In genomic region chr10:49903829-49904228, GRCh38 we compare ENCODE assay signal across 7 cellular contexts. TPM values are rescaled to one million over a fixed set of nuclear protein-coding genes. Genes with fewer than 3 reads are reported as not detected.
DNase-seq lines count a peak whose midpoint lies in the region; ATAC-seq, FAIRE-seq and TF ChIP-seq lines count a peak whose summit lies in the region.
"Not testable (repeated sequence)": the region's sequence is repeated elsewhere in the genome, so short reads cannot be mapped to it uniquely, and the experiment has no call there.

No MANE protein-coding gene starts in this region.

- not testable (repeated sequence) for TF ChIP-seq CTCF in HEK293 (tag by site-specific recombination; IDR thresholded peaks at IDR 0.05); PC-3 (conservative IDR thresholded peaks at IDR 0.05; ENCODE audit: low read depth, low read length); foreskin keratinocyte (conservative IDR thresholded peaks at IDR 0.05); HepG2 (CRISPR knock-in tag; IDR thresholded peaks at IDR 0.05)

- TF ChIP-seq POLR2A in HepG2 (IDR thresholded peaks at IDR 0.05; ENCODE audit: insufficient read depth in 1 of 2, low read depth in 2 of 2, low read length in 2 of 2), result not testable (repeated sequence)

- 94% methylated on average over 3 of the region's 3 CpGs for WGBS in HepG2 (ENCODE audit: low lambda C conversion rate)

- not testable (repeated sequence) for TF ChIP-seq EP300 in HepG2 (IDR thresholded peaks at IDR 0.05; ENCODE audit: low read depth in 2 of 2, low read length in 2 of 2); HepG2 (CRISPR knock-in tag; IDR thresholded peaks at IDR 0.05; ENCODE audit: borderline replicate concordance)

- H3K9ac ChIP-seq in PC-3 (ENCODE audit: low read length); HepG2 (ENCODE audit: insufficient read depth, low read depth, low read length): not testable (repeated sequence)

- not testable (repeated sequence) for H2AFZ ChIP-seq in PC-3 (ENCODE audit: low read length); HepG2 (ENCODE audit: low read length)

- H3K4me3 ChIP-seq in HEK293 (ENCODE audit: low read depth, low read length); PC-3 (ENCODE audit: low read length); HepG2 (replicated peaks in 1 of 3; ENCODE audit: insufficient read depth in 1 of 3, low read depth in 2 of 3, low read length in 3 of 3): not testable (repeated sequence)

- DNase-seq in DMS79 (lab: John Stamatoyannopoulos, UW), result peak; percentile 1
- peak; percentile 4 for DNase-seq in LHCN-M2 (ENCODE audit: low read depth)
- peak; percentile 37 for DNase-seq in PC-3
- DNase-seq in amniotic epithelial cell (ENCODE audit: low read depth), result peak; percentile 15
- peak in 1 of 2 donors; percentile 11 for DNase-seq in foreskin keratinocyte
- DNase-seq in HepG2 (ENCODE audit: low spot score), result not testable (repeated sequence)

- not testable (repeated sequence) for H3K9me3 ChIP-seq in HEK293 (ENCODE audit: control insufficient read depth, insufficient read depth, low read depth, low read length); PC-3 (ENCODE audit: low read length); HepG2 (ENCODE audit: low read length)

- H3K36me3 ChIP-seq in HEK293 (ENCODE audit: control insufficient read depth in 2 of 2, insufficient read depth in 1 of 2, low read length in 2 of 2); PC-3 (ENCODE audit: low read depth, low read length); HepG2 (replicated peaks in 1 of 2; ENCODE audit: control insufficient read depth in 1 of 2, insufficient read depth in 2 of 2, low read length in 2 of 2): not testable (repeated sequence)

- not testable (repeated sequence) for H3F3A ChIP-seq in PC-3 (ENCODE audit: low read length, unreplicated experiment)

- not testable (repeated sequence) for FAIRE-seq in HepG2 (lab: Jason Lieb, UNC)

- H4K20me1 ChIP-seq in PC-3 (ENCODE audit: low read length); HepG2 (ENCODE audit: insufficient read depth, low read length): not testable (repeated sequence)

- not testable (repeated sequence) for H3K79me2 ChIP-seq in PC-3 (ENCODE audit: low read length); HepG2 (ENCODE audit: insufficient read depth, low read length)

- peak; percentile 56 for ATAC-seq in PC-3
- peak; percentile 49 for ATAC-seq in foreskin keratinocyte
- ATAC-seq in HepG2, result not testable (repeated sequence)

- intact Hi-C loops in PC-3 (cut with micrococcal nuclease); HepG2 (cut with micrococcal nuclease; ENCODE audit: unreplicated experiment): not testable (repeated sequence)

- not testable (repeated sequence) for BruUV-seq in PC-3 (replicated peaks; lab: Mats Ljungman, UMichigan); HepG2 (replicated peaks; lab: Mats Ljungman, UMichigan)

- H3K4me2 ChIP-seq in PC-3 (ENCODE audit: low read length); HepG2 (ENCODE audit: low read depth, low read length): not testable (repeated sequence)

- not testable (repeated sequence) for H3K27me3 ChIP-seq in PC-3 (ENCODE audit: low read length); foreskin keratinocyte; HepG2 (ENCODE audit: control insufficient read depth in 1 of 2, insufficient read depth in 2 of 2, low read length in 2 of 2)

- H3K4me1 ChIP-seq in HEK293 (ENCODE audit: control insufficient read depth, insufficient read depth, low read length); PC-3 (ENCODE audit: insufficient read depth, low read length); foreskin keratinocyte; HepG2 (ENCODE audit: insufficient read depth, low read length): not testable (repeated sequence)

- not testable (repeated sequence) for H3K27ac ChIP-seq in HEK293 (ENCODE audit: extremely low read depth, low read depth, low read length); PC-3 (ENCODE audit: low read length); foreskin keratinocyte; HepG2 (ENCODE audit: extremely low read length, insufficient read depth, low read length)

- not testable (repeated sequence) for TF ChIP-seq RAD21 in HepG2 (CRISPR knock-in tag; IDR thresholded peaks at IDR 0.05)

- in situ Hi-C loops in HepG2 (cut with HindIII; ENCODE audit: extremely low pct_ligation_motif_present, low pct_unique_long_range_greater_than_20kb), result not testable (repeated sequence)

- POLR2A ChIA-PET in HEK293 (lab: Yijun Ruan, JAX); PC-3 (lab: Charles Lee; ENCODE audit: unreplicated experiment); HepG2 (lab: Yijun Ruan, JAX): not testable (repeated sequence)

- not testable (repeated sequence) for H3K9me2 ChIP-seq in PC-3 (replicated peaks; ENCODE audit: low read length)

- CTCF ChIA-PET in HEK293 (lab: Yijun Ruan, JAX); PC-3 (lab: Charles Lee); HepG2 (lab: Yijun Ruan, JAX; ENCODE audit: low intra/inter-chr PET ratio, low total read pairs): not testable (repeated sequence)

TF ChIP-seq in HepG2, 621 proteins besides CTCF, POLR2A, EP300 and RAD21 (continues in another document):
- TF ChIP-seq ATF7 (IDR thresholded peaks at IDR 0.05), result peak; percentile 85
- not testable (repeated sequence) for TF ChIP-seq ATF7 (CRISPR knock-in tag; IDR thresholded peaks at IDR 0.05)

RNA-seq across cellular contexts. Expression of gene PARG, which starts 38.0 kb away (rescaled TPM):
- total RNA-seq in LHCN-M2 (2014; rRNA removed) (22.8 and 23.1 TPM in 2 replicates), PC-3 (2014; rRNA removed) (85.4 and 89.7 TPM in 2 replicates), foreskin keratinocyte (24.2 and 26.0 TPM in 2 replicates), HepG2 (2016; rRNA removed; fragmentation: Illumina TruSeq; extraction: Trizol) (36.8 and 37.2 TPM in 2 replicates)
- 7.4 TPM for polyA plus RNA-seq in LHCN-M2 (2012)
- polyA plus RNA-seq in foreskin keratinocyte (5.2 and 6.4 TPM in 2 replicates), HepG2 (2011; rRNA removed) (11.4 and 12.4 TPM in 2 replicates)
- total RNA-seq in HepG2 (2016; cell fraction: cytosol; rRNA removed; fragmentation: Illumina TruSeq; extraction: Trizol; ENCODE audit: low read depth), result 31.6 and 33.2 TPM in 2 replicates
- 36.3 and 38.1 TPM in 2 replicates for total RNA-seq in HepG2 (2016; cell fraction: insoluble cytoplasmic fraction; rRNA removed; fragmentation: Illumina TruSeq; extraction: Trizol)
- 30.4 and 32.8 TPM in 2 replicates for total RNA-seq in HepG2 (2016; cell fraction: membrane; rRNA removed; fragmentation: Illumina TruSeq; extraction: Trizol)
- total RNA-seq in HepG2 (2016; cell fraction: nucleus; rRNA removed; fragmentation: Illumina TruSeq; extraction: Trizol), result 55.9 and 64.5 TPM in 2 replicates
- 6.7 and 8.1 TPM in 2 replicates for polyA plus RNA-seq in HepG2 (2011; cell fraction: cytosol; rRNA removed)
- polyA plus RNA-seq in HepG2 (2011; cell fraction: nucleus; rRNA removed), result 15.9 and 16.6 TPM in 2 replicates
- polyA plus RNA-seq in HepG2 (2012), result 12.5 and 12.6 TPM in 2 replicates
- 0.85 and 0.93 TPM in 2 replicates for polyA plus RNA-seq in HepG2 (2016; cell fraction: cytosol; fragmentation: Illumina TruSeq; extraction: Trizol; ENCODE audit: low read depth)
- polyA plus RNA-seq in HepG2 (2016; cell fraction: insoluble cytoplasmic fraction; fragmentation: Illumina TruSeq; extraction: Trizol; ENCODE audit: low read depth), result 23.2 and 24.9 TPM in 2 replicates
- polyA plus RNA-seq in HepG2 (2016; cell fraction: membrane; fragmentation: Illumina TruSeq; extraction: Trizol; ENCODE audit: low read depth), result 2.9 TPM in 2 replicates
- 25.3 and 27.2 TPM in 2 replicates for polyA plus RNA-seq in HepG2 (2016; cell fraction: nucleus; fragmentation: Illumina TruSeq; extraction: Trizol; ENCODE audit: insufficient read depth, low read depth)
- 15.7 and 33.8 TPM in 2 replicates for polyA minus RNA-seq in HepG2 (2011; rRNA and poly(A)+ RNA removed; ENCODE audit: low replicate concordance)
- 16.3 and 18.3 TPM in 2 replicates for polyA minus RNA-seq in HepG2 (2011; cell fraction: cytosol; rRNA and poly(A)+ RNA removed)
- polyA minus RNA-seq in HepG2 (2011; cell fraction: nucleus; rRNA and poly(A)+ RNA removed), result 110 and 121 TPM in 2 replicates

RNA-seq across cellular contexts. Expression of gene TIMM23B, which starts 38.0 kb away (rescaled TPM):
- total RNA-seq in LHCN-M2 (2014; rRNA removed) (14.4 and 14.8 TPM in 2 replicates), PC-3 (2014; rRNA removed) (48.6 and 53.4 TPM in 2 replicates), foreskin keratinocyte (10.8 and 11.5 TPM in 2 replicates), HepG2 (2016; rRNA removed; fragmentation: Illumina TruSeq; extraction: Trizol) (9.6 and 13.0 TPM in 2 replicates)
- polyA plus RNA-seq in LHCN-M2 (2012), result 8.5 TPM
- polyA plus RNA-seq in foreskin keratinocyte (5.1 and 5.5 TPM in 2 replicates), HepG2 (2011; rRNA removed) (10.8 and 12.5 TPM in 2 replicates)
- 6.2 and 7.5 TPM in 2 replicates for total RNA-seq in HepG2 (2016; cell fraction: cytosol; rRNA removed; fragmentation: Illumina TruSeq; extraction: Trizol; ENCODE audit: low read depth)
- 10.8 and 13.0 TPM in 2 replicates for total RNA-seq in HepG2 (2016; cell fraction: insoluble cytoplasmic fraction; rRNA removed; fragmentation: Illumina TruSeq; extraction: Trizol)
- total RNA-seq in HepG2 (2016; cell fraction: membrane; rRNA removed; fragmentation: Illumina TruSeq; extraction: Trizol), result 6.6 and 7.8 TPM in 2 replicates
- 24.6 and 25.8 TPM in 2 replicates for total RNA-seq in HepG2 (2016; cell fraction: nucleus; rRNA removed; fragmentation: Illumina TruSeq; extraction: Trizol)
- polyA plus RNA-seq in HepG2 (2011; cell fraction: cytosol; rRNA removed), result 4.7 and 7.2 TPM in 2 replicates
- polyA plus RNA-seq in HepG2 (2011; cell fraction: nucleus; rRNA removed), result 30.3 and 35.5 TPM in 2 replicates
- polyA plus RNA-seq in HepG2 (2012), result 8.9 and 9.7 TPM in 2 replicates
- polyA plus RNA-seq in HepG2 (2016; cell fraction: cytosol; fragmentation: Illumina TruSeq; extraction: Trizol; ENCODE audit: low read depth), result 1.8 and 2.7 TPM in 2 replicates
- polyA plus RNA-seq in HepG2 (2016; cell fraction: insoluble cytoplasmic fraction; fragmentation: Illumina TruSeq; extraction: Trizol; ENCODE audit: low read depth), result 9.1 TPM in 2 replicates
- polyA plus RNA-seq in HepG2 (2016; cell fraction: membrane; fragmentation: Illumina TruSeq; extraction: Trizol; ENCODE audit: low read depth), result 4.0 and 4.3 TPM in 2 replicates
- polyA plus RNA-seq in HepG2 (2016; cell fraction: nucleus; fragmentation: Illumina TruSeq; extraction: Trizol; ENCODE audit: insufficient read depth, low read depth), result 30.1 and 35.0 TPM in 2 replicates
- 7.0 and 14.2 TPM in 2 replicates for polyA minus RNA-seq in HepG2 (2011; rRNA and poly(A)+ RNA removed; ENCODE audit: low replicate concordance)
- polyA minus RNA-seq in HepG2 (2011; cell fraction: cytosol; rRNA and poly(A)+ RNA removed), result 3.9 and 5.7 TPM in 2 replicates
- 49.4 and 55.3 TPM in 2 replicates for polyA minus RNA-seq in HepG2 (2011; cell fraction: nucleus; rRNA and poly(A)+ RNA removed)
